Comparison of ENCODE assay signal across 8 cellular contexts in genomic region chr17:73091770-73092517, GRCh38. TPM values are rescaled to one million over a fixed set of nuclear protein-coding genes. Genes with fewer than 3 reads are reported as not detected.
DNase-seq lines count a peak whose midpoint lies in the region; ATAC-seq and TF ChIP-seq lines count a peak whose summit lies in the region.

No MANE protein-coding gene starts in this region.

- no peaks in the 10 kb centered on the region for H3F3A ChIP-seq in PC-3 (ENCODE audit: low read length, unreplicated experiment)

- TF ChIP-seq CTCF in PC-3 (conservative IDR thresholded peaks at IDR 0.05; ENCODE audit: low read depth, low read length) (no peak), choroid plexus epithelial cell (conservative IDR thresholded peaks at IDR 0.05; ENCODE audit: low read depth, low read length) (no peak), left lung (IDR thresholded peaks at IDR 0.05) (no peak)

- ATAC-seq in activated CD8-positive, alpha-beta memory T cell treated with anti-CD3 and anti-CD28 coated beads, Interleukin-2, amount 10 ng/mL, durations not matched to agents 7 days and 5 days = no peak
- ATAC-seq in HG02884 (IDR thresholded peaks at IDR 0.05; ENCODE audit: unreplicated experiment) (peak; percentile 14), PC-3 (peak; percentile 53), left lung (peak; percentile 69)

- POLR2A ChIA-PET in PC-3 (lab: Charles Lee; ENCODE audit: unreplicated experiment) = interaction anchor here (0.5 kb wide), 2 partner anchors 18 to 109 kb away, joined by 3 to 5 read pairs; no protein-coding TSS in a partner anchor

- H3K27me3 ChIP-seq in PC-3 (ENCODE audit: low read length) (no peaks in the 10 kb centered on the region), left lung (no peaks in the 10 kb centered on the region), subcutaneous abdominal adipose tissue (ENCODE audit: control insufficient read depth in 5 of 5, insufficient read depth in 4 of 5, low read length in 5 of 5) (no peaks in the 10 kb centered on the region)

- H3K4me1 Mint-ChIP-seq in activated CD8-positive, alpha-beta memory T cell treated with anti-CD3 and anti-CD28 coated beads, Interleukin-2, amount 10 ng/mL, durations not matched to agents 7 days and 5 days = peaks cover 14% of the 10 kb centered on the region

- peak overlapping the region; percentile 91 for H3K27ac Mint-ChIP-seq in activated CD8-positive, alpha-beta memory T cell treated with anti-CD3 and anti-CD28 coated beads, Interleukin-2, amount 10 ng/mL, durations not matched to agents 7 days and 5 days

- peak overlapping the region; percentile 90 for H2AFZ ChIP-seq in PC-3 (ENCODE audit: low read length)

- H3K4me3 ChIP-seq in PC-3 (ENCODE audit: low read length) = peak overlapping the region; percentile 73
- peak overlapping the region; percentile 83 for H3K4me3 ChIP-seq in choroid plexus epithelial cell (ENCODE audit: low read depth, low read length)
- H3K4me3 ChIP-seq in left lung = peak overlapping the region; percentile 54 to 76
- H3K4me3 ChIP-seq in subcutaneous abdominal adipose tissue (ENCODE audit: low read depth in 1 of 5, low read length in 5 of 5) = peak overlapping the region; percentile 78 to 93 (median 83)

- intact Hi-C loops in PC-3 (cut with micrococcal nuclease) = loop anchor here (5.0 kb wide), 1 partner anchor 35 kb away; no protein-coding TSS in a partner anchor
- intact Hi-C loops in left lung (cut with DNase I) = no loop called here

- H3K36me3 Mint-ChIP-seq in activated CD8-positive, alpha-beta memory T cell treated with anti-CD3 and anti-CD28 coated beads, Interleukin-2, amount 10 ng/mL, durations not matched to agents 7 days and 5 days = peaks cover 7% of the 10 kb centered on the region

- H3K27ac ChIP-seq in PC-3 (ENCODE audit: low read length) (no peak overlapping the region), left lung (peak overlapping the region in 1 of 2 donors; percentile 76), subcutaneous abdominal adipose tissue (ENCODE audit: low read depth, low read length) (peak overlapping the region; percentile 54)

- no peaks in the 10 kb centered on the region for H3K9me3 ChIP-seq in PC-3 (ENCODE audit: low read length)
- no peaks in the 10 kb centered on the region for H3K9me3 ChIP-seq in left lung
- H3K9me3 ChIP-seq in subcutaneous abdominal adipose tissue (ENCODE audit: control insufficient read depth in 5 of 5, low read length in 5 of 5) = no peaks in the 10 kb centered on the region

- peak overlapping the region; percentile 89 for H3K4me2 ChIP-seq in PC-3 (ENCODE audit: low read length)

- BruUV-seq in PC-3 (replicated peaks; lab: Mats Ljungman, UMichigan) = TSS peak; percentile 59

- H3K36me3 ChIP-seq in PC-3 (ENCODE audit: low read depth, low read length) (no peaks in the 10 kb centered on the region; the same call in 1 of the 2 replicates), left lung (peaks cover 0 to 20% of the 10 kb centered on the region in 2 donors), subcutaneous abdominal adipose tissue (ENCODE audit: control insufficient read depth in 5 of 5, insufficient read depth in 5 of 5, low read length in 5 of 5) (peaks cover 0 to 16% (median 14%) of the 10 kb centered on the region in 5 donors)

- H3K27me3 Mint-ChIP-seq in activated CD8-positive, alpha-beta memory T cell treated with anti-CD3 and anti-CD28 coated beads, Interleukin-2, amount 10 ng/mL, durations not matched to agents 7 days and 5 days = peaks cover 5% of the 10 kb centered on the region

- H3K4me3 Mint-ChIP-seq in activated CD8-positive, alpha-beta memory T cell treated with anti-CD3 and anti-CD28 coated beads, Interleukin-2, amount 10 ng/mL, durations not matched to agents 7 days and 5 days = peak overlapping the region; percentile 92

- H4K20me1 ChIP-seq in PC-3 (ENCODE audit: low read length) = no peaks in the 10 kb centered on the region

- DNase-seq in activated CD8-positive, alpha-beta memory T cell treated with anti-CD3 and anti-CD28 coated beads, Interleukin-2, amount 10 ng/mL, durations not matched to agents 7 days and 5 days = no peak
- DNase-seq in activated CD8-positive, alpha-beta memory T cell treated with anti-CD3 and anti-CD28 coated beads for 24 hours = no peak
- DNase-seq in PC-3 (peak; percentile 37), choroid plexus epithelial cell (ENCODE audit: low read depth) (no peak), left lung (peak in 1 of 2 donors; percentile 68), NCI-H2081 treated with DMSO at 0.1 percent for 48 hours (lab: John Stamatoyannopoulos, UW) (no peak)

- H3K4me1 ChIP-seq in PC-3 (ENCODE audit: insufficient read depth, low read length) (peaks cover 11% of the 10 kb centered on the region), left lung (peaks cover 4 to 47% of the 10 kb centered on the region in 2 donors), subcutaneous abdominal adipose tissue (ENCODE audit: control insufficient read depth in 5 of 5, insufficient read depth in 5 of 5, low read length in 5 of 5) (peaks cover 3 to 46% (median 40%) of the 10 kb centered on the region in 5 donors)

- H3K9me3 Mint-ChIP-seq in activated CD8-positive, alpha-beta memory T cell treated with anti-CD3 and anti-CD28 coated beads, Interleukin-2, amount 10 ng/mL, durations not matched to agents 7 days and 5 days (ENCODE audit: low read depth) = no peaks in the 10 kb centered on the region

- H3K9me2 ChIP-seq in PC-3 (replicated peaks; ENCODE audit: low read length) = no peaks in the 10 kb centered on the region

- H3K9ac ChIP-seq in PC-3 (ENCODE audit: low read length) (peak overlapping the region; percentile 62), subcutaneous abdominal adipose tissue (ENCODE audit: low read length in 5 of 5) (peak overlapping the region; percentile 28 to 77 (median 64))

- CTCF ChIA-PET in activated CD8-positive, alpha-beta memory T cell treated with anti-CD3 and anti-CD28 coated beads, Interleukin-2, amount 10 ng/mL, durations not matched to agents 7 days and 5 days (lab: Charles Lee) = interaction anchor here (0.7 to 2.0 kb wide), 4 partner anchors 21 to 535 kb away, joined by 4 to 6 read pairs (median 5); no protein-coding TSS in a partner anchor
- CTCF ChIA-PET in PC-3 (lab: Charles Lee) = interaction anchor here (0.6 kb wide), 1 partner anchor 331 kb away, joined by 3 read pairs; no protein-coding TSS in a partner anchor

- peaks cover 13% of the 10 kb centered on the region for H3K79me2 ChIP-seq in PC-3 (ENCODE audit: low read length)

RNA-seq across cellular contexts. Expression of gene SLC39A11, which starts 0.5 kb away (rescaled TPM):
- 10 to 100 TPM; 16.8 to 25.5 TPM for total RNA-seq in activated CD8-positive, alpha-beta memory T cell treated with anti-CD3 and anti-CD28 coated beads, Interleukin-2, amount 10 ng/mL, durations not matched to agents 7 days and 5 days
- total RNA-seq in PC-3 (2014; rRNA removed) (37.7 and 38.8 TPM in 2 replicates), left lung (10 to 100 TPM; 43.4 to 49.0 TPM)
